Comparison of ENCODE assay signal across 1 cellular context in genomic region chr14:94465042-94465441, GRCh38.
TF ChIP-seq lines count a peak whose summit lies in the region.

No MANE protein-coding gene starts in this region.

TF ChIP-seq in A549, 52 proteins besides CTCF, POLR2A, EP300 and RAD21 (continued from another document):
- TF ChIP-seq BHLHE40 (IDR thresholded peaks at IDR 0.05; ENCODE audit: low read depth, low read length) (no peak), ATOH8 (CRISPR knock-in tag; IDR thresholded peaks at IDR 0.05; ENCODE audit: low read depth) (no peak), PHF8 (IDR thresholded peaks at IDR 0.05; ENCODE audit: borderline replicate concordance, low read depth) (no peak), ZSCAN20 (CRISPR knock-in tag; IDR thresholded peaks at IDR 0.05) (no peak), RCOR1 (IDR thresholded peaks at IDR 0.05; ENCODE audit: low read depth, low read length) (no peak), CEBPB (IDR thresholded peaks at IDR 0.05) (no peak), MAFK (IDR thresholded peaks at IDR 0.05; ENCODE audit: partially characterized antibody) (no peak), ZFP36 (IDR thresholded peaks at IDR 0.05; ENCODE audit: borderline replicate concordance, partially characterized antibody) (no peak)
